ENCODE assay signal across 8 cellular contexts in genomic region chr6:30740993-30741784, GRCh38. TPM values are rescaled to one million over a fixed set of nuclear protein-coding genes. Genes with fewer than 3 reads are reported as not detected.
A peak's percentile ranks its signal among the peaks of the same experiment; 100 is the strongest.
DNase-seq lines count a peak whose midpoint lies in the region; ATAC-seq and TF ChIP-seq lines count a peak whose summit lies in the region.

No MANE protein-coding gene starts in this region.

- peak overlapping the region; percentile 93 for H3K4me3 ChIP-seq in adipocyte (ENCODE audit: low read length)
- H3K4me3 ChIP-seq in left lung = peak overlapping the region; percentile 66 to 94
- peak overlapping the region; percentile 94 to 95 for H3K4me3 ChIP-seq in tibial artery

- H3K27me3 ChIP-seq in adipocyte (replicated peaks; ENCODE audit: control insufficient read depth, insufficient read depth, low read length) (no peaks in the 10 kb centered on the region), left lung (no peaks in the 10 kb centered on the region), tibial artery (no peaks in the 10 kb centered on the region)

- H3K27ac ChIP-seq in left lung (peak overlapping the region; percentile 96 to 97), tibial artery (peak overlapping the region; percentile 97 to 98)

- H3K36me3 ChIP-seq in adipocyte (ENCODE audit: control insufficient read depth, insufficient read depth, low read length, severe bottlenecking) = peaks cover 39% of the 10 kb centered on the region
- peaks cover 0 to 53% of the 10 kb centered on the region in 2 donors for H3K36me3 ChIP-seq in left lung
- H3K36me3 ChIP-seq in tibial artery = peaks cover 40 to 50% (median 49%) of the 10 kb centered on the region in 3 donors

- TF ChIP-seq CTCF in left lung (IDR thresholded peaks at IDR 0.05) (no peak), tibial artery (IDR thresholded peaks at IDR 0.05) (no peak)

- peaks cover 34% of the 10 kb centered on the region for H3K4me1 ChIP-seq in adipocyte (ENCODE audit: control insufficient read depth, insufficient read depth, low read length)
- H3K4me1 ChIP-seq in left lung = peaks cover 17 to 72% of the 10 kb centered on the region in 2 donors
- peaks cover 0 to 61% (median 37%) of the 10 kb centered on the region in 4 donors for H3K4me1 ChIP-seq in tibial artery

- H3K9me3 ChIP-seq in adipocyte (ENCODE audit: control insufficient read depth, low read length) (no peaks in the 10 kb centered on the region), left lung (no peaks in the 10 kb centered on the region), tibial artery (no peaks in the 10 kb centered on the region)

- peak overlapping the region; percentile 95 for H3K9ac ChIP-seq in adipocyte (ENCODE audit: low read length)

- ATAC-seq in left lung (no peak), HG02623 (IDR thresholded peaks at IDR 0.05; ENCODE audit: unreplicated experiment) (no peak), GM18907 (IDR thresholded peaks at IDR 0.05; ENCODE audit: unreplicated experiment) (no peak)

- intact Hi-C loops in left lung (cut with DNase I) (loop anchor here in 1 of 2 donors (10.0 kb wide), 1 partner anchor 74 kb away; no protein-coding TSS in a partner anchor), tibial artery (cut with DNase I; ENCODE audit: low total_unique reads) (loop anchor here (5.0 to 10.0 kb wide), 3 partner anchors 81 to 344 kb away; partner anchors contain the start of gene DDR1)

- peak; percentile 65 for DNase-seq in activated effector memory CD4-positive, alpha-beta T cell treated with anti-CD3 and anti-CD28 coated beads, Interleukin-2, amount 50 U/mL, for 16 hours
- DNase-seq in activated effector memory CD4-positive, alpha-beta T cell treated with Interleukin-2 at 50 U/mL for 16 hours = no peak
- DNase-seq in adipocyte (ENCODE audit: low read depth) (peak; percentile 21), left lung (no peak), tibial artery (no peak), 8988T (no peak)

RNA-seq across cellular contexts. Expression of gene FLOT1, which starts 1.3 kb away (rescaled TPM):
- 100 to 1,000 TPM; 148 to 206 TPM for total RNA-seq in left lung

RNA-seq across cellular contexts. Expression of gene IER3, which starts 3.2 kb away (rescaled TPM):
- 10 to 100 TPM; 36.1 to 77.0 TPM for total RNA-seq in left lung

RNA-seq across cellular contexts. Expression of gene TUBB, which starts 21.0 kb away (rescaled TPM):
- total RNA-seq in left lung = 100 to 1,000 TPM; 409 to 602 TPM

RNA-seq across cellular contexts. Expression of gene MDC1, which starts 24.1 kb away (rescaled TPM):
- total RNA-seq in left lung = 10 to 100 TPM; 28.2 to 38.6 TPM

RNA-seq across cellular contexts. Expression of gene NRM, which starts 50.4 kb away (rescaled TPM):
- total RNA-seq in left lung = 10 to 100 TPM; 13.1 to 17.4 TPM

Comparison
In these comparisons a context has a peak if more than half of its experiments do, and no peak if none do; other contexts are left out.
1. DNase-seq: peak in activated effector memory CD4-positive, alpha-beta T cell treated with anti-CD3 and anti-CD28 coated beads, Interleukin-2, amount 50 U/mL, for 16 hours (single experiment) and adipocyte (single experiment); none in activated effector memory CD4-positive, alpha-beta T cell treated with Interleukin-2 at 50 U/mL for 16 hours (single experiment), left lung (0 of 2), tibial artery (0 of 2) and 8988T (single experiment).
2. Peak in every context shown above with its lines, with median percentiles within 50 percentile points of each other: H3K4me3 ChIP-seq.